ENCODE assay signal across 1 cellular context in the genomic region with DNA sequence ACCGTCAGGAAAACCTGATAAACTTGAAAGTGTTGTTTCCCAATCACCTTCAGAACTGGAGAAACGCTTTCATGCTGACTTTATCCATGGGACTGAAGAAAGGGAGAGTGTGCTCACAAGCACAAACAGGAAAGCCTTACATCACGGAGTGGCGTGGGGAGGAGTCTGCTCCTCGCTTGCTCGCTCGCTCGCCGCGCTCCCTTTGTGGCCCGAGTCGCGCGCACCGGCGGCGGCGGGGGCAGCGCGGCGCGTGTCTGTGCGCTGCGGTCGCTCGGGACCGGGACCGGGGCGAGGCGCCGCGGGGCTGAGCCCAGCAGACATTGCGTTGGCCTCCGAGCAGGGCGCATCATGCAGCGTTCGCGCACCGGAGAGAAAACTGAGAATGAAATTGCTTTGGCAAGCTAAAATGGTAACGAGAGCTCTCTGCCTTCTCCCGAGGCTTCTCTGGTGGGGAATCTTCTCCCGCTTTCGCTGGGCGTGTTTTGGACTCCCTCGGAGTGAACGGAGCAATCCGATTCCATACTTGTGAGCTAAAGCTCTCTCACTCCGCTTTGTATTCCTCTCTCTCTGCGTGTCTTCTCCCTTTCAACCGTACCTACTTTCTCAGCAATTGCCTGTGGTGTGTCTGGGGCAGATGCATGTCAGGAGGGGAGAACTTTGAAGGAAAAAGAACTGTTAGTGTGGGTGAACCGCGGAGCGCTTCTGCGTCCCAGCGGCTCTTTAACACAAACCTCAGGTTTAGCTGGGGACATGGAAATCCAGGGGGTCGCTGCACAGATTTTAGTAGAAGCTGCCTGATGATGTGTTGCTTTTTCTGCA.
TF ChIP-seq lines count a peak whose summit lies in the region.

A gene (plus strand): TSS at position 205 of the 819 bp plus-strand sequence. CDS start 178 bp downstream, at position 383.

TF ChIP-seq in HepG2, 621 proteins besides CTCF, POLR2A, EP300 and RAD21 (continued from another document):
- TF ChIP-seq, protein P1, sequence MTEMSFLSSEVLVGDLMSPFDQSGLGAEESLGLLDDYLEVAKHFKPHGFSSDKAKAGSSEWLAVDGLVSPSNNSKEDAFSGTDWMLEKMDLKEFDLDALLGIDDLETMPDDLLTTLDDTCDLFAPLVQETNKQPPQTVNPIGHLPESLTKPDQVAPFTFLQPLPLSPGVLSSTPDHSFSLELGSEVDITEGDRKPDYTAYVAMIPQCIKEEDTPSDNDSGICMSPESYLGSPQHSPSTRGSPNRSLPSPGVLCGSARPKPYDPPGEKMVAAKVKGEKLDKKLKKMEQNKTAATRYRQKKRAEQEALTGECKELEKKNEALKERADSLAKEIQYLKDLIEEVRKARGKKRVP (CRISPR knock-in tag; IDR thresholded peaks at IDR 0.05): no peak
- TF ChIP-seq ZNF607 (CRISPR knock-in tag; IDR thresholded peaks at IDR 0.05; ENCODE audit: borderline replicate concordance) (no peak), TCF7L2 (IDR thresholded peaks at IDR 0.05; ENCODE audit: low read depth, low read length) (no peak), KDM5B (CRISPR knock-in tag; IDR thresholded peaks at IDR 0.05; ENCODE audit: borderline replicate concordance) (no peak; the same call in 1 of the 2 replicates), ZNF776 (CRISPR knock-in tag; IDR thresholded peaks at IDR 0.05) (no peak), ZNF343 (CRISPR knock-in tag; IDR thresholded peaks at IDR 0.05) (no peak), RBM22 (optimal IDR thresholded peaks at IDR 0.05; ENCODE audit: low read length) (no peak), GABPB1 (CRISPR knock-in tag; IDR thresholded peaks at IDR 0.05) (peak; percentile 39; the same call in 1 of the 2 replicates), ZNF329 (CRISPR knock-in tag; IDR thresholded peaks at IDR 0.05; ENCODE audit: low read depth) (0 out of 2 replicates have a peak, but pooled peaks have one; percentile 49), ZNF33B (CRISPR knock-in tag; IDR thresholded peaks at IDR 0.05) (no peak; the same call in 1 of the 2 replicates), SKI (IDR thresholded peaks at IDR 0.05; ENCODE audit: partially characterized antibody) (no peak), ZFP36L1 (CRISPR knock-in tag; IDR thresholded peaks at IDR 0.05) (no peak), ASH2L (IDR thresholded peaks at IDR 0.05; ENCODE audit: insufficient read length, low read depth, low read length) (peak; percentile 56), NFE2L2 (IDR thresholded peaks at IDR 0.05; ENCODE audit: low read length) (no peak), FOXK2 (IDR thresholded peaks at IDR 0.05) (no peak), ZNF777 (CRISPR knock-in tag; IDR thresholded peaks at IDR 0.05) (no peak), ELF4 (CRISPR knock-in tag; IDR thresholded peaks at IDR 0.05; ENCODE audit: borderline replicate concordance) (no peak), ZNF616 (CRISPR knock-in tag; IDR thresholded peaks at IDR 0.05; ENCODE audit: low read depth) (no peak), MIER3 (CRISPR knock-in tag; IDR thresholded peaks at IDR 0.05; ENCODE audit: borderline replicate concordance) (0 out of 2 replicates have a peak, but pooled peaks have one; percentile 30), ZNF484 (CRISPR knock-in tag; IDR thresholded peaks at IDR 0.05; ENCODE audit: borderline replicate concordance, low read depth) (no peak), EEA1 (CRISPR knock-in tag; IDR thresholded peaks at IDR 0.05; ENCODE audit: borderline replicate concordance) (peak; percentile 43; the same call in 1 of the 2 replicates), MIXL1 (CRISPR knock-in tag; IDR thresholded peaks at IDR 0.05) (no peak), HNRNPUL1 (IDR thresholded peaks at IDR 0.05; ENCODE audit: low read depth, low read length) (no peak), ZNF563 (CRISPR knock-in tag; IDR thresholded peaks at IDR 0.05) (no peak), IRF2 (CRISPR knock-in tag; IDR thresholded peaks at IDR 0.05) (0 out of 2 replicates have a peak, but pooled peaks have one; percentile 4), PRPF4 (IDR thresholded peaks at IDR 0.05; ENCODE audit: low read depth, low read length, poor library complexity, severe bottlenecking) (no peak)
- TF ChIP-seq, protein P2, sequence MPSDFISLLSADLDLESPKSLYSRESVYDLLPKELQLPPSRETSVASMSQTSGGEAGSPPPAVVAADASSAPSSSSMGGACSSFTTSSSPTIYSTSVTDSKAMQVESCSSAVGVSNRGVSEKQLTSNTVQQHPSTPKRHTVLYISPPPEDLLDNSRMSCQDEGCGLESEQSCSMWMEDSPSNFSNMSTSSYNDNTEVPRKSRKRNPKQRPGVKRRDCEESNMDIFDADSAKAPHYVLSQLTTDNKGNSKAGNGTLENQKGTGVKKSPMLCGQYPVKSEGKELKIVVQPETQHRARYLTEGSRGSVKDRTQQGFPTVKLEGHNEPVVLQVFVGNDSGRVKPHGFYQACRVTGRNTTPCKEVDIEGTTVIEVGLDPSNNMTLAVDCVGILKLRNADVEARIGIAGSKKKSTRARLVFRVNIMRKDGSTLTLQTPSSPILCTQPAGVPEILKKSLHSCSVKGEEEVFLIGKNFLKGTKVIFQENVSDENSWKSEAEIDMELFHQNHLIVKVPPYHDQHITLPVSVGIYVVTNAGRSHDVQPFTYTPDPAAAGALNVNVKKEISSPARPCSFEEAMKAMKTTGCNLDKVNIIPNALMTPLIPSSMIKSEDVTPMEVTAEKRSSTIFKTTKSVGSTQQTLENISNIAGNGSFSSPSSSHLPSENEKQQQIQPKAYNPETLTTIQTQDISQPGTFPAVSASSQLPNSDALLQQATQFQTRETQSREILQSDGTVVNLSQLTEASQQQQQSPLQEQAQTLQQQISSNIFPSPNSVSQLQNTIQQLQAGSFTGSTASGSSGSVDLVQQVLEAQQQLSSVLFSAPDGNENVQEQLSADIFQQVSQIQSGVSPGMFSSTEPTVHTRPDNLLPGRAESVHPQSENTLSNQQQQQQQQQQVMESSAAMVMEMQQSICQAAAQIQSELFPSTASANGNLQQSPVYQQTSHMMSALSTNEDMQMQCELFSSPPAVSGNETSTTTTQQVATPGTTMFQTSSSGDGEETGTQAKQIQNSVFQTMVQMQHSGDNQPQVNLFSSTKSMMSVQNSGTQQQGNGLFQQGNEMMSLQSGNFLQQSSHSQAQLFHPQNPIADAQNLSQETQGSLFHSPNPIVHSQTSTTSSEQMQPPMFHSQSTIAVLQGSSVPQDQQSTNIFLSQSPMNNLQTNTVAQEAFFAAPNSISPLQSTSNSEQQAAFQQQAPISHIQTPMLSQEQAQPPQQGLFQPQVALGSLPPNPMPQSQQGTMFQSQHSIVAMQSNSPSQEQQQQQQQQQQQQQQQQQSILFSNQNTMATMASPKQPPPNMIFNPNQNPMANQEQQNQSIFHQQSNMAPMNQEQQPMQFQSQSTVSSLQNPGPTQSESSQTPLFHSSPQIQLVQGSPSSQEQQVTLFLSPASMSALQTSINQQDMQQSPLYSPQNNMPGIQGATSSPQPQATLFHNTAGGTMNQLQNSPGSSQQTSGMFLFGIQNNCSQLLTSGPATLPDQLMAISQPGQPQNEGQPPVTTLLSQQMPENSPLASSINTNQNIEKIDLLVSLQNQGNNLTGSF (CRISPR knock-in tag; IDR thresholded peaks at IDR 0.05): no peak
- TF ChIP-seq, protein P3, sequence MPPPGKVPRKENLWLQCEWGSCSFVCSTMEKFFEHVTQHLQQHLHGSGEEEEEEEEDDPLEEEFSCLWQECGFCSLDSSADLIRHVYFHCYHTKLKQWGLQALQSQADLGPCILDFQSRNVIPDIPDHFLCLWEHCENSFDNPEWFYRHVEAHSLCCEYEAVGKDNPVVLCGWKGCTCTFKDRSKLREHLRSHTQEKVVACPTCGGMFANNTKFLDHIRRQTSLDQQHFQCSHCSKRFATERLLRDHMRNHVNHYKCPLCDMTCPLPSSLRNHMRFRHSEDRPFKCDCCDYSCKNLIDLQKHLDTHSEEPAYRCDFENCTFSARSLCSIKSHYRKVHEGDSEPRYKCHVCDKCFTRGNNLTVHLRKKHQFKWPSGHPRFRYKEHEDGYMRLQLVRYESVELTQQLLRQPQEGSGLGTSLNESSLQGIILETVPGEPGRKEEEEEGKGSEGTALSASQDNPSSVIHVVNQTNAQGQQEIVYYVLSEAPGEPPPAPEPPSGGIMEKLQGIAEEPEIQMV (CRISPR knock-in tag; IDR thresholded peaks at IDR 0.05; ENCODE audit: low read depth): 0 out of 2 replicates have a peak, but pooled peaks have one; percentile 64
- TF ChIP-seq, protein P4, sequence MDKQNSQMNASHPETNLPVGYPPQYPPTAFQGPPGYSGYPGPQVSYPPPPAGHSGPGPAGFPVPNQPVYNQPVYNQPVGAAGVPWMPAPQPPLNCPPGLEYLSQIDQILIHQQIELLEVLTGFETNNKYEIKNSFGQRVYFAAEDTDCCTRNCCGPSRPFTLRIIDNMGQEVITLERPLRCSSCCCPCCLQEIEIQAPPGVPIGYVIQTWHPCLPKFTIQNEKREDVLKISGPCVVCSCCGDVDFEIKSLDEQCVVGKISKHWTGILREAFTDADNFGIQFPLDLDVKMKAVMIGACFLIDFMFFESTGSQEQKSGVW (CRISPR knock-in tag; IDR thresholded peaks at IDR 0.05; ENCODE audit: borderline replicate concordance): no peak
TF ChIP-seq in HepG2: peak in this region for 53.
